Comparison of ENCODE assay signal across 11 cellular contexts in genomic region chr17:27247071-27247957, GRCh38. TPM values are rescaled to one million over a fixed set of nuclear protein-coding genes. Genes with fewer than 3 reads are reported as not detected.
A peak's percentile ranks its signal among the peaks of the same experiment; 100 is the strongest.
DNase-seq lines count a peak whose midpoint lies in the region; ATAC-seq and TF ChIP-seq lines count a peak whose summit lies in the region.
"Had no signal": no experiment of that assay in that cellular context is flagged by ENCODE, and none has a peak within 500 bp of the region (broad histone marks: within the 10 kb centered on the region; RNA-seq: fewer than 3 reads in every experiment).

No MANE protein-coding gene starts in this region.

- H3F3A ChIP-seq in GM23338 (replicated peaks; ENCODE audit: low read depth), result no peaks in the 10 kb centered on the region

- peaks cover 11% of the 10 kb centered on the region for H3K4me1 Mint-ChIP-seq in GM23338

- H3K27me3 ChIP-seq in right lobe of liver (no peaks in the 10 kb centered on the region), GM23338 (ENCODE audit: insufficient read depth) (no peaks in the 10 kb centered on the region)
- H3K27me3 ChIP-seq: BLaER1 had no signal

- H3K4me2 ChIP-seq in GM23338, result no peak overlapping the region
- H3K4me2 ChIP-seq: BLaER1 had no signal

- H3K27ac Mint-ChIP-seq in GM23338, result no peak overlapping the region
- H3K27ac Mint-ChIP-seq: activated CD4-positive, alpha-beta memory T cell treated with anti-CD3 and anti-CD28 coated beads, Interleukin-2, amount 10 ng/mL, durations not matched to agents 7 days and 5 days; memory B cell had no signal

- H3K4me1 ChIP-seq in right lobe of liver, result peaks cover 0 to 38% (median 26%) of the 10 kb centered on the region in 4 donors
- peaks cover 11% of the 10 kb centered on the region for H3K4me1 ChIP-seq in GM23338 (ENCODE audit: insufficient read depth)

- no peaks in the 10 kb centered on the region for H3K9me2 ChIP-seq in GM23338 (ENCODE audit: insufficient read depth)

- no peak for TF ChIP-seq CTCF in 22Rv1 (IDR thresholded peaks at IDR 0.05)
- no peak for TF ChIP-seq CTCF in right lobe of liver (IDR thresholded peaks at IDR 0.05)
- TF ChIP-seq CTCF in GM23338 (conservative IDR thresholded peaks at IDR 0.05; ENCODE audit: low read depth in 2 of 2), result no peak

- DNase-seq in NCI-H1694 treated with DMSO at 0.1 percent for 48 hours (lab: John Stamatoyannopoulos, UW) (peak; percentile 22), cerebellar cortex (ENCODE audit: low spot score) (peak; percentile 73), right lobe of liver (peak; percentile 87 to 95 (median 90)), ecto neural progenitor cell (ENCODE audit: low spot score) (no peak), activated T-cell treated with anti-CD3 and anti-CD28 coated beads for 4 hours (no peak), GM23338 (ENCODE audit: low spot score) (no peak)
- DNase-seq: activated CD4-positive, alpha-beta memory T cell treated with anti-CD3 and anti-CD28 coated beads, Interleukin-2, amount 10 ng/mL, durations not matched to agents 7 days and 5 days had no signal

- ATAC-seq in right lobe of liver (peak; percentile 79 to 88 (median 84)), GM23338 (no peak), GM19023 (IDR thresholded peaks at IDR 0.05; ENCODE audit: unreplicated experiment) (no peak)

- no peaks in the 10 kb centered on the region; the same call in 2 of the 3 replicates for H3K9me3 Mint-ChIP-seq in GM23338
- H3K9me3 Mint-ChIP-seq: activated CD4-positive, alpha-beta memory T cell treated with anti-CD3 and anti-CD28 coated beads, Interleukin-2, amount 10 ng/mL, durations not matched to agents 7 days and 5 days; memory B cell had no signal

- no peaks in the 10 kb centered on the region for H3K9me3 ChIP-seq in right lobe of liver
- H3K9me3 ChIP-seq: BLaER1 had no signal

- peaks cover 8% of the 10 kb centered on the region for H3K27me3 Mint-ChIP-seq in GM23338 (ENCODE audit: insufficient read depth, low read depth, poor library complexity)
- H3K27me3 Mint-ChIP-seq: memory B cell had no signal

- no peaks in the 10 kb centered on the region for H3K79me2 ChIP-seq in GM23338 (replicated peaks; ENCODE audit: insufficient read depth)

- WGBS in right lobe of liver (ENCODE audit: insufficient coverage, low coverage, low lambda C conversion rate, missing lambda C conversion rate), result 15% methylated on average over 7 of the region's 7 CpGs

- intact Hi-C loops in right lobe of liver (cut with DNase I), result no loop called here

- TF ChIP-seq POLR2A in right lobe of liver (IDR thresholded peaks at IDR 0.05), result no peak

- H3K36me3 ChIP-seq in right lobe of liver (no peaks in the 10 kb centered on the region), GM23338 (ENCODE audit: insufficient read depth) (no peaks in the 10 kb centered on the region)
- H3K36me3 ChIP-seq: BLaER1 had no signal

- H4K20me1 ChIP-seq in GM23338 (replicated peaks; ENCODE audit: insufficient read depth), result no peaks in the 10 kb centered on the region
- H4K20me1 ChIP-seq: BLaER1 had no signal

- H3K4me3 Mint-ChIP-seq in GM23338, result no peak overlapping the region
- H3K4me3 Mint-ChIP-seq: activated CD4-positive, alpha-beta memory T cell treated with anti-CD3 and anti-CD28 coated beads, Interleukin-2, amount 10 ng/mL, durations not matched to agents 7 days and 5 days; memory B cell had no signal

- H2AFZ ChIP-seq in GM23338, result no peak overlapping the region

- no peak overlapping the region for H3K4me3 ChIP-seq in right lobe of liver
- H3K4me3 ChIP-seq in GM23338, result no peak overlapping the region
- H3K4me3 ChIP-seq: BLaER1 had no signal

- no peaks in the 10 kb centered on the region for H3K36me3 Mint-ChIP-seq in GM23338 (ENCODE audit: low read depth)
- H3K36me3 Mint-ChIP-seq: memory B cell had no signal

- H3K27ac ChIP-seq in 22Rv1 (peak overlapping the region; percentile 47), right lobe of liver (peak overlapping the region; percentile 16 to 63 (median 62)), GM23338 (ENCODE audit: low read depth) (no peak overlapping the region)
- H3K27ac ChIP-seq: BLaER1 had no signal

TF ChIP-seq in GM23338, 12 proteins besides CTCF, POLR2A, EP300 and RAD21:
- TF ChIP-seq STAT1 (IDR thresholded peaks at IDR 0.05; ENCODE audit: unreplicated experiment), result no peak
TF ChIP-seq in GM23338: peak in this region for 0.

RNA-seq across cellular contexts. Expression of gene WSB1, which starts 46.6 kb away (rescaled TPM):
- 10 to 100 TPM; 28.3 to 97.6 (median 35.0) TPM for total RNA-seq in right lobe of liver
- total RNA-seq in GM23338 (2014; rRNA removed; shearing (Covaris generic)), result 99.7 and 108 TPM in 2 replicates
- polyA plus RNA-seq in GM23338 (2016; fragmentation: Nextera tagmentation; extraction: Ambion mirVana), result 86.3 and 101 TPM in 2 replicates

Comparison
In these comparisons a context has a peak if more than half of its experiments do, and no peak if none do; other contexts are left out.
1. DNase-seq: peak in NCI-H1694 treated with DMSO at 0.1 percent for 48 hours (single experiment), cerebellar cortex (single experiment) and right lobe of liver (3 of 3); none in ecto neural progenitor cell (single experiment), activated T-cell treated with anti-CD3 and anti-CD28 coated beads for 4 hours (single experiment) and GM23338 (single experiment).
2. ATAC-seq: peak in right lobe of liver (4 of 4); none in GM23338 (single experiment) and GM19023 (single experiment).